1 cellular context compared by ENCODE assay signal in genomic region chr16:8868272-8869211, GRCh38.
TF ChIP-seq lines count a peak whose summit lies in the region.

TSS of gene CARHSP1 (minus strand) at chr16:8869006. CDS start at chr16:8859328, 9,678 bp downstream.

TF ChIP-seq in GM23338, 12 proteins besides CTCF, POLR2A, EP300 and RAD21 (continued from another document):
- TF ChIP-seq ZNF462 (CRISPR knock-in tag; IDR thresholded peaks at IDR 0.05) = no peak
- TF ChIP-seq, protein P1, sequence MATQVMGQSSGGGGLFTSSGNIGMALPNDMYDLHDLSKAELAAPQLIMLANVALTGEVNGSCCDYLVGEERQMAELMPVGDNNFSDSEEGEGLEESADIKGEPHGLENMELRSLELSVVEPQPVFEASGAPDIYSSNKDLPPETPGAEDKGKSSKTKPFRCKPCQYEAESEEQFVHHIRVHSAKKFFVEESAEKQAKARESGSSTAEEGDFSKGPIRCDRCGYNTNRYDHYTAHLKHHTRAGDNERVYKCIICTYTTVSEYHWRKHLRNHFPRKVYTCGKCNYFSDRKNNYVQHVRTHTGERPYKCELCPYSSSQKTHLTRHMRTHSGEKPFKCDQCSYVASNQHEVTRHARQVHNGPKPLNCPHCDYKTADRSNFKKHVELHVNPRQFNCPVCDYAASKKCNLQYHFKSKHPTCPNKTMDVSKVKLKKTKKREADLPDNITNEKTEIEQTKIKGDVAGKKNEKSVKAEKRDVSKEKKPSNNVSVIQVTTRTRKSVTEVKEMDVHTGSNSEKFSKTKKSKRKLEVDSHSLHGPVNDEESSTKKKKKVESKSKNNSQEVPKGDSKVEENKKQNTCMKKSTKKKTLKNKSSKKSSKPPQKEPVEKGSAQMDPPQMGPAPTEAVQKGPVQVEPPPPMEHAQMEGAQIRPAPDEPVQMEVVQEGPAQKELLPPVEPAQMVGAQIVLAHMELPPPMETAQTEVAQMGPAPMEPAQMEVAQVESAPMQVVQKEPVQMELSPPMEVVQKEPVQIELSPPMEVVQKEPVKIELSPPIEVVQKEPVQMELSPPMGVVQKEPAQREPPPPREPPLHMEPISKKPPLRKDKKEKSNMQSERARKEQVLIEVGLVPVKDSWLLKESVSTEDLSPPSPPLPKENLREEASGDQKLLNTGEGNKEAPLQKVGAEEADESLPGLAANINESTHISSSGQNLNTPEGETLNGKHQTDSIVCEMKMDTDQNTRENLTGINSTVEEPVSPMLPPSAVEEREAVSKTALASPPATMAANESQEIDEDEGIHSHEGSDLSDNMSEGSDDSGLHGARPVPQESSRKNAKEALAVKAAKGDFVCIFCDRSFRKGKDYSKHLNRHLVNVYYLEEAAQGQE (IDR thresholded peaks at IDR 0.05; ENCODE audit: unreplicated experiment) = peak; percentile 18
